Comparison of ENCODE assay signal across 30 cellular contexts in the genomic region with DNA sequence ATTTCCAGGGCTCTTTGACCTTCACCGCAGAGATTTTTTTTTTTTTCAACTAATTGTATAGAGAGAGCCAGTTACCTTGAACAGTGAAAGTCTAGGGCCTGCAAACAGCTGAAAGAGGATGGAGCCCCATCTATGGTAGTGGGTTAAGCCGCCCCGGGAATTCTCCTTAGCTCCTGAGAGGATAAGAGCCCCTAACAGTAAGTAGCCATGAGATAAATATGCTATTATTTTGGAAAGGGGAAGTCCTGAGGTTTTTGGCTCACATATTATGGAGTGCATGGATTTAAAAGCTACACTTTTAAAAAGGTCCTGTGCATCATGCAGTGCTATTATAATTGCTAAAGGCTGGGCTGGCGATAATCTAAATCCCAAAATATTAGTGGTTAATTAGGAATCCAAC.
"Had no signal": no experiment of that assay in that cellular context is flagged by ENCODE, and none has a peak within 500 bp of the region (broad histone marks: within the 10 kb centered on the region; RNA-seq: fewer than 3 reads in every experiment).

No MANE protein-coding gene starts in this region.

- H3K27ac ChIP-seq: adrenal gland, body of pancreas, colonic mucosa, epithelial cell of prostate, esophagus squamous epithelium, gastroesophageal sphincter, heart right ventricle had no signal

- H3K27ac Mint-ChIP-seq: activated CD4-positive, alpha-beta memory T cell treated with anti-CD3 and anti-CD28 coated beads for 36 hours; activated CD4-positive, alpha-beta T cell treated with anti-CD3 and anti-CD28 coated beads for 36 hours; activated CD4-positive, alpha-beta T cell treated with anti-CD3 and anti-CD28 coated beads, Interleukin-2, amount 10 ng/mL, durations not matched to agents 24 days and 14 days; activated CD8-positive, alpha-beta memory T cell treated with anti-CD3 and anti-CD28 coated beads, Interleukin-2, amount 10 ng/mL, durations not matched to agents 7 days and 5 days; activated CD8-positive, alpha-beta T cell treated with anti-CD3 and anti-CD28 coated beads, Interleukin-2, amount 10 ng/mL, durations not matched to agents 7 days and 5 days; activated naive CD4-positive, alpha-beta T cell treated with anti-CD3 and anti-CD28 coated beads for 36 hours; activated naive CD4-positive, alpha-beta T cell treated with anti-CD3 and anti-CD28 coated beads, Interleukin-2, amount 50 U/mL, for 24 hours; activated naive CD8-positive, alpha-beta T cell treated with anti-CD3 and anti-CD28 coated beads for 36 hours; activated naive CD8-positive, alpha-beta T cell treated with anti-CD3 and anti-CD28 coated beads, Interleukin-2, amount 50 U/mL, for 24 hours; activated T-helper 1 cell treated with anti-CD3 and anti-CD28 coated beads, Interleukin-12 subunit alpha, Interleukin-12 subunit beta, Interleukin-2, Interleukin-4 antibody, amounts not matched to agents 30 ng/mL and 10 ng/mL and 1 ng/mL, durations not matched to agents 14 hours and 24 hours and 36 hours; activated T-helper 2 cell treated with anti-CD3 and anti-CD28 coated beads, Interferon-gamma antibody, Interleukin-2, Interleukin-4, amounts not matched to agents 10 μg/mL and 5 μg/mL and 100 μg/mL, durations not matched to agents 14 hours and 24 hours and 36 hours had no signal

- H3K4me1 Mint-ChIP-seq: activated CD4-positive, alpha-beta T cell treated with anti-CD3 and anti-CD28 coated beads for 36 hours; activated CD4-positive, alpha-beta T cell treated with anti-CD3 and anti-CD28 coated beads, Interleukin-2, amount 10 ng/mL, durations not matched to agents 24 days and 14 days; activated CD8-positive, alpha-beta memory T cell treated with anti-CD3 and anti-CD28 coated beads, Interleukin-2, amount 10 ng/mL, durations not matched to agents 7 days and 5 days; activated naive CD4-positive, alpha-beta T cell treated with anti-CD3 and anti-CD28 coated beads, Interleukin-2, amount 50 U/mL, for 24 hours; activated naive CD8-positive, alpha-beta T cell treated with anti-CD3 and anti-CD28 coated beads for 36 hours; activated naive CD8-positive, alpha-beta T cell treated with anti-CD3 and anti-CD28 coated beads, Interleukin-2, amount 50 U/mL, for 24 hours had no signal

- H3K9me3 Mint-ChIP-seq: activated CD4-positive, alpha-beta memory T cell treated with anti-CD3 and anti-CD28 coated beads for 36 hours; activated CD4-positive, alpha-beta T cell treated with anti-CD3 and anti-CD28 coated beads, Interleukin-2, amount 10 ng/mL, durations not matched to agents 24 days and 14 days; activated naive CD4-positive, alpha-beta T cell treated with anti-CD3 and anti-CD28 coated beads for 36 hours; activated naive CD4-positive, alpha-beta T cell treated with anti-CD3 and anti-CD28 coated beads, Interleukin-2, amount 50 U/mL, for 24 hours; activated naive CD8-positive, alpha-beta T cell treated with anti-CD3 and anti-CD28 coated beads for 36 hours; activated naive CD8-positive, alpha-beta T cell treated with anti-CD3 and anti-CD28 coated beads, Interleukin-2, amount 50 U/mL, for 24 hours; activated T-helper 1 cell treated with anti-CD3 and anti-CD28 coated beads, Interleukin-12 subunit alpha, Interleukin-12 subunit beta, Interleukin-2, Interleukin-4 antibody, amounts not matched to agents 30 ng/mL and 10 ng/mL and 1 ng/mL, durations not matched to agents 14 hours and 24 hours and 36 hours; activated T-helper 2 cell treated with anti-CD3 and anti-CD28 coated beads, Interferon-gamma antibody, Interleukin-2, Interleukin-4, amounts not matched to agents 10 μg/mL and 5 μg/mL and 100 μg/mL, durations not matched to agents 14 hours and 24 hours and 36 hours had no signal

- H3K9me3 ChIP-seq: adrenal gland, body of pancreas, colonic mucosa, esophagus squamous epithelium, gastroesophageal sphincter, heart right ventricle had no signal

- H3K27me3 ChIP-seq: adrenal gland, body of pancreas, colonic mucosa, esophagus squamous epithelium, gastroesophageal sphincter, heart right ventricle had no signal

- H3K27me3 Mint-ChIP-seq: activated CD4-positive, alpha-beta memory T cell treated with anti-CD3 and anti-CD28 coated beads for 36 hours; activated CD4-positive, alpha-beta T cell treated with anti-CD3 and anti-CD28 coated beads for 36 hours; activated naive CD4-positive, alpha-beta T cell treated with anti-CD3 and anti-CD28 coated beads, Interleukin-2, amount 50 U/mL, for 24 hours; activated naive CD8-positive, alpha-beta T cell treated with anti-CD3 and anti-CD28 coated beads for 36 hours; activated naive CD8-positive, alpha-beta T cell treated with anti-CD3 and anti-CD28 coated beads, Interleukin-2, amount 50 U/mL, for 24 hours had no signal

- ATAC-seq: activated CD4-positive, alpha-beta T cell treated with anti-CD3 and anti-CD28 coated beads for 36 hours; activated CD8-positive, alpha-beta memory T cell treated with anti-CD3 and anti-CD28 coated beads, Interleukin-2, amount 10 ng/mL, durations not matched to agents 7 days and 5 days; activated CD8-positive, alpha-beta T cell treated with anti-CD3 and anti-CD28 coated beads, Interleukin-2, amount 10 ng/mL, durations not matched to agents 7 days and 5 days; activated naive CD8-positive, alpha-beta T cell treated with anti-CD3 and anti-CD28 coated beads, Interleukin-2, amount 50 U/mL, for 24 hours; body of pancreas; gastroesophageal sphincter; heart right ventricle had no signal

- H3K36me3 Mint-ChIP-seq: activated CD4-positive, alpha-beta memory T cell treated with anti-CD3 and anti-CD28 coated beads for 36 hours; activated CD8-positive, alpha-beta memory T cell treated with anti-CD3 and anti-CD28 coated beads, Interleukin-2, amount 10 ng/mL, durations not matched to agents 7 days and 5 days; activated naive CD4-positive, alpha-beta T cell treated with anti-CD3 and anti-CD28 coated beads, Interleukin-2, amount 50 U/mL, for 24 hours; activated naive CD8-positive, alpha-beta T cell treated with anti-CD3 and anti-CD28 coated beads for 36 hours had no signal

- H3K4me1 ChIP-seq: adrenal gland, body of pancreas, colonic mucosa had no signal

- H3K4me3 Mint-ChIP-seq: activated CD4-positive, alpha-beta memory T cell treated with anti-CD3 and anti-CD28 coated beads for 36 hours; activated CD4-positive, alpha-beta T cell treated with anti-CD3 and anti-CD28 coated beads for 36 hours; activated CD4-positive, alpha-beta T cell treated with anti-CD3 and anti-CD28 coated beads, Interleukin-2, amount 10 ng/mL, durations not matched to agents 24 days and 14 days; activated CD8-positive, alpha-beta memory T cell treated with anti-CD3 and anti-CD28 coated beads, Interleukin-2, amount 10 ng/mL, durations not matched to agents 7 days and 5 days; activated CD8-positive, alpha-beta T cell treated with anti-CD3 and anti-CD28 coated beads, Interleukin-2, amount 10 ng/mL, durations not matched to agents 7 days and 5 days; activated naive CD4-positive, alpha-beta T cell treated with anti-CD3 and anti-CD28 coated beads for 36 hours; activated naive CD4-positive, alpha-beta T cell treated with anti-CD3 and anti-CD28 coated beads, Interleukin-2, amount 50 U/mL, for 24 hours; activated naive CD8-positive, alpha-beta T cell treated with anti-CD3 and anti-CD28 coated beads for 36 hours; activated naive CD8-positive, alpha-beta T cell treated with anti-CD3 and anti-CD28 coated beads, Interleukin-2, amount 50 U/mL, for 24 hours; activated T-helper 1 cell treated with anti-CD3 and anti-CD28 coated beads, Interleukin-12 subunit alpha, Interleukin-12 subunit beta, Interleukin-2, Interleukin-4 antibody, amounts not matched to agents 30 ng/mL and 10 ng/mL and 1 ng/mL, durations not matched to agents 14 hours and 24 hours and 36 hours had no signal

- DNase-seq: activated CD4-positive, alpha-beta memory T cell treated with anti-CD3 and anti-CD28 coated beads for 36 hours; activated CD4-positive, alpha-beta T cell treated with anti-CD3 and anti-CD28 coated beads for 36 hours; activated CD4-positive, alpha-beta T cell treated with anti-CD3 and anti-CD28 coated beads, Interleukin-2, amount 10 ng/mL, durations not matched to agents 24 days and 14 days; activated CD4-positive, CD25-positive, alpha-beta regulatory T cell; activated CD4-positive, CD25-positive, alpha-beta regulatory T cell treated with anti-CD3 and anti-CD28 coated beads, Interleukin-2, amount 50 U/mL, for 72 hours; activated CD8-positive, alpha-beta memory T cell treated with anti-CD3 and anti-CD28 coated beads, Interleukin-2, amount 10 ng/mL, durations not matched to agents 7 days and 5 days; activated CD8-positive, alpha-beta memory T cell treated with anti-CD3 and anti-CD28 coated beads, Interleukin-2, amount 50 U/mL, for 4 hours; activated CD8-positive, alpha-beta T cell treated with anti-CD3 and anti-CD28 coated beads, Interleukin-2, amount 10 ng/mL, durations not matched to agents 7 days and 5 days; activated effector memory CD4-positive, alpha-beta T cell treated with anti-CD3 and anti-CD28 coated beads, Interleukin-2, amount 50 U/mL, for 16 hours; activated naive CD4-positive, alpha-beta T cell treated with anti-CD3 and anti-CD28 coated beads for 36 hours; activated naive CD8-positive, alpha-beta T cell treated with anti-CD3 and anti-CD28 coated beads for 36 hours; activated naive CD8-positive, alpha-beta T cell treated with anti-CD3 and anti-CD28 coated beads, Interleukin-2, amount 50 U/mL, for 24 hours; activated T-cell treated with anti-CD3 and anti-CD28 coated beads, Interleukin-2, amount 50 U/mL, for 1 hour; activated T-cell treated with anti-CD3 and anti-CD28 coated beads, Interleukin-2, amount 50 U/mL, for 48 hours; adrenal gland; amygdala; aorta; body of pancreas; caudate nucleus; colonic mucosa; effector CD8-positive, alpha-beta T cell; esophagus squamous epithelium; foreskin melanocyte; heart right ventricle; T-helper 2 cell had no signal

- H3K36me3 ChIP-seq: colonic mucosa had no signal

- H3K4me3 ChIP-seq: adrenal gland, body of pancreas, colonic mucosa, esophagus squamous epithelium, gastroesophageal sphincter, heart right ventricle had no signal
